Comparison of ENCODE assay signal across 13 cellular contexts in the genomic region with DNA sequence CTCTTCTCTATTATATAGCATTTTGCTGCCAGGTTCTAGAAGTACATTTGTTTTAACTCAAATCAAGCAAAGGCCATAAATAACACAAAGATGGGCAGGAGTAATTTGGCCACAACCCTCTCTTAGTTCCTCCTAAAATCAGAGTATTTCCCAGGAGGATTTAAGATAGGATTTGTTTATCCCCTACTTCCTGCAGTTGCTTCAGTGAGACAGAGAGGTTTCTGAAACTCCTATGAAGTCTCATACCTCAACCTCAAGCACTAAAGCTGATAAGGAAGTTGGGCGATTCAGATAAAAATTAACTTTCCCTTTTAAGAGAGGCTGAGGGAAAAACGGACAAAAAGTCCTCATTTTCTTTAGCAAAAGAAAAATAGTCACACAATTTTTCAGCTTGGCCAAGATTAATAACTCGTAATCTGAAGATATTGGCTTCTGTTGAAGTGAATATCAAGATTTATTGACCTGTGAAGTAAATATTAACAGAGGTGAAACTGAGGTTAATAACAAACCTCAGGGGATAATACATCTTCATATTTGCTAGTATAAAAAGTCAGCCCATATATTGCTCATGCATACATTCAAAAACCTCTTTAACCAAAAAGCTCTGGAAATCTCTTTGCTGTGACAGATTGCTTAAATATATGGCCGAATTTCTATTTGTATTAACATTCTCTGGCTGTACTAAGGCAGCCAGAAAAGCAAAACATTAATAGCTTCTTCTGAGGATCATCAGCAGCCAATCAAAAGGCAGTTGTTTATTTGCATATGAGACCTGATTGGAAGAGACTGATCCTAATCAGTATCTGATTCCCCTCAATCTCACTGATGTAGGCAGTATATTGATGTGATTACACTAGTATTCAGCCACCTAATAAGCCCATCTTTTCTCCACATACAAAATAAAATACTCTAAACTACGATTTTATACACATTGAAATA.
DNase-seq lines count a peak whose midpoint lies in the region; ATAC-seq and TF ChIP-seq lines count a peak whose summit lies in the region.
"Had no signal": no experiment of that assay in that cellular context is flagged by ENCODE, and none has a peak within 500 bp of the region (broad histone marks: within the 10 kb centered on the region; RNA-seq: fewer than 3 reads in every experiment).

No MANE protein-coding gene starts in this region.

- H4K20me1 ChIP-seq in BLaER1, result no peaks in the 10 kb centered on the region

- H3K27ac ChIP-seq in BLaER1 (peak overlapping the region; percentile 57; the same call in 1 of the 2 replicates), right atrium auricular region (no peak overlapping the region)

- DNase-seq in dermis blood vessel endothelial cell, result peak; percentile 16
- no peak for DNase-seq in middle frontal gyrus (ENCODE audit: extremely low spot score, low spot score)
- no peak for DNase-seq in activated CD4-positive, alpha-beta T cell treated with anti-CD3 and anti-CD28 coated beads for 48 hours
- no peak for DNase-seq in right atrium auricular region (ENCODE audit: low spot score)
- DNase-seq in SW 1271 (lab: John Stamatoyannopoulos, UW), result no peak
- DNase-seq: activated CD8-positive, alpha-beta T cell treated with anti-CD3 and anti-CD28 coated beads, Interleukin-2, amount 10 ng/mL, durations not matched to agents 7 days and 5 days; AML-193; amniotic stem cell; NCI-H146; Right ventricle myocardium superior had no signal

- peak overlapping the region; percentile 78 for H3K4me2 ChIP-seq in BLaER1

- H3K27me3 ChIP-seq in BLaER1 (no peaks in the 10 kb centered on the region), right atrium auricular region (no peaks in the 10 kb centered on the region)

- H3K9ac ChIP-seq in BLaER1, result peak overlapping the region; percentile 23; the same call in 1 of the 2 replicates

- peak; percentile 50 for ATAC-seq in GM21360 (IDR thresholded peaks at IDR 0.05; ENCODE audit: unreplicated experiment)
- peak; percentile 76 for ATAC-seq in HG03354 (IDR thresholded peaks at IDR 0.05; ENCODE audit: poor library complexity, severe bottlenecking, unreplicated experiment)
- ATAC-seq: activated CD8-positive, alpha-beta T cell treated with anti-CD3 and anti-CD28 coated beads, Interleukin-2, amount 10 ng/mL, durations not matched to agents 7 days and 5 days had no signal

- H3K36me3 ChIP-seq in BLaER1, result no peaks in the 10 kb centered on the region
- H3K36me3 ChIP-seq in right atrium auricular region, result no peaks in the 10 kb centered on the region

- TF ChIP-seq CTCF in right atrium auricular region (IDR thresholded peaks at IDR 0.05), result no peak

- H3K4me3 ChIP-seq in BLaER1 (peak overlapping the region; percentile 37; the same call in 1 of the 2 replicates), right atrium auricular region (no peak overlapping the region)

- H3K9me3 ChIP-seq in BLaER1 (0 out of 2 replicates have a peak, but pooled peaks cover 6% of the 10 kb centered on the region), right atrium auricular region (no peaks in the 10 kb centered on the region)

- H3K4me1 ChIP-seq in BLaER1, result peaks cover 42% of the 10 kb centered on the region
- no peaks in the 10 kb centered on the region for H3K4me1 ChIP-seq in right atrium auricular region
